In genomic region chr15:66801266-66801665, GRCh38 we compare ENCODE assay signal across 26 cellular contexts.
A peak's percentile ranks its signal among the peaks of the same experiment; 100 is the strongest.
DNase-seq lines count a peak whose midpoint lies in the region; TF ChIP-seq lines count a peak whose summit lies in the region.
"Had no signal": no experiment of that assay in that cellular context is flagged by ENCODE, and none has a peak within 500 bp of the region (broad histone marks: within the 10 kb centered on the region; RNA-seq: fewer than 3 reads in every experiment).

No MANE protein-coding gene starts in this region.

- no peaks in the 10 kb centered on the region for H3K27me3 ChIP-seq in PC-9 (ENCODE audit: insufficient read depth, low read depth)
- H3K27me3 ChIP-seq in breast epithelium: no peaks in the 10 kb centered on the region
- H3K27me3 ChIP-seq: upper lobe of left lung had no signal

- no peaks in the 10 kb centered on the region for H3K9me3 ChIP-seq in PC-9 (ENCODE audit: insufficient read depth, low read depth)
- H3K9me3 ChIP-seq in breast epithelium: no peaks in the 10 kb centered on the region
- H3K9me3 ChIP-seq: psoas muscle, upper lobe of left lung had no signal

- H3F3A ChIP-seq in PC-9 (ENCODE audit: insufficient read depth, low read depth): peaks cover 26% of the 10 kb centered on the region; the same call in 1 of the 2 replicates

- H3K4me3 Mint-ChIP-seq in nephron (no peak overlapping the region), type B pancreatic cell (no peak overlapping the region)
- H3K4me3 Mint-ChIP-seq: activated CD8-positive, alpha-beta T cell treated with anti-CD3 and anti-CD28 coated beads for 36 hours; activated naive CD4-positive, alpha-beta T cell treated with anti-CD3 and anti-CD28 coated beads, Interleukin-2, amount 10 ng/mL, durations not matched to agents 7 days and 5 days; memory B cell; stimulated activated effector memory CD8-positive, alpha-beta T cell treated with anti-CD3 and anti-CD28 coated beads, Interleukin-12 subunit alpha, Interleukin-12 subunit beta, amount 100 ng/mL, for 72 hours had no signal

- no peaks in the 10 kb centered on the region for H3K79me2 ChIP-seq in PC-9 (ENCODE audit: low read depth)

- H4K20me1 ChIP-seq in PC-9 (ENCODE audit: insufficient read depth): no peaks in the 10 kb centered on the region

- H3K4me1 ChIP-seq in PC-9 (replicated peaks; ENCODE audit: insufficient read depth): peaks cover 63% of the 10 kb centered on the region
- peaks cover 7 to 11% of the 10 kb centered on the region in 2 donors for H3K4me1 ChIP-seq in breast epithelium

- TF ChIP-seq CTCF in PC-9 (conservative IDR thresholded peaks at IDR 0.05) (no peak), breast epithelium (IDR thresholded peaks at IDR 0.05) (no peak), nephron (IDR thresholded peaks at IDR 0.05; ENCODE audit: unreplicated experiment in 3 of 3) (no peak), type B pancreatic cell (conservative IDR thresholded peaks at IDR 0.05) (no peak)

- H3K9me2 ChIP-seq in PC-9 (ENCODE audit: insufficient read depth): no peaks in the 10 kb centered on the region

- peak overlapping the region; percentile 7 to 95 (median 91) for H3K27ac Mint-ChIP-seq in nephron
- peak overlapping the region; percentile 30 for H3K27ac Mint-ChIP-seq in type B pancreatic cell
- H3K27ac Mint-ChIP-seq: activated CD8-positive, alpha-beta T cell treated with anti-CD3 and anti-CD28 coated beads for 36 hours; activated naive CD4-positive, alpha-beta T cell treated with anti-CD3 and anti-CD28 coated beads, Interleukin-2, amount 10 ng/mL, durations not matched to agents 7 days and 5 days; memory B cell; stimulated activated effector memory CD8-positive, alpha-beta T cell treated with anti-CD3 and anti-CD28 coated beads, Interleukin-12 subunit alpha, Interleukin-12 subunit beta, amount 100 ng/mL, for 72 hours had no signal

- H3K4me1 Mint-ChIP-seq in nephron (peaks cover 25% of the 10 kb centered on the region), type B pancreatic cell (ENCODE audit: unreplicated experiment) (peaks cover 38% of the 10 kb centered on the region)
- H3K4me1 Mint-ChIP-seq: activated naive CD4-positive, alpha-beta T cell treated with anti-CD3 and anti-CD28 coated beads, Interleukin-2, amount 10 ng/mL, durations not matched to agents 7 days and 5 days; memory B cell; stimulated activated effector memory CD8-positive, alpha-beta T cell treated with anti-CD3 and anti-CD28 coated beads, Interleukin-12 subunit alpha, Interleukin-12 subunit beta, amount 100 ng/mL, for 72 hours had no signal

- H3K36me3 ChIP-seq in PC-9 (ENCODE audit: low read depth) (no peaks in the 10 kb centered on the region), breast epithelium (no peaks in the 10 kb centered on the region)
- H3K36me3 ChIP-seq: upper lobe of left lung had no signal

- CTCF ChIA-PET in PC-9 (lab: Charles Lee): no interaction called here

- H3K4me2 ChIP-seq in PC-9: peak overlapping the region; percentile 80; the same call in 1 of the 2 replicates

- no TSS peak for BruUV-seq in PC-9 (replicated peaks; lab: Mats Ljungman, UMichigan)

- TF ChIP-seq POLR2A in breast epithelium (IDR thresholded peaks at IDR 0.05): no peak

- DNase-seq in PC-9: no peak
- no peak for DNase-seq in breast epithelium (ENCODE audit: low spot score in 2 of 2)
- DNase-seq in type B pancreatic cell (ENCODE audit: extremely low spot score, unreplicated experiment): no peak
- no peak for DNase-seq in AML-193 (lab: John Stamatoyannopoulos, UW)
- DNase-seq in GM19238 (ENCODE audit: insufficient read length, low spot score): no peak
- no peak for DNase-seq in activated T-cell treated with anti-CD3 and anti-CD28 coated beads, Interleukin-2, amount 50 U/mL, for 1 hour
- DNase-seq: activated CD8-positive, alpha-beta T cell treated with anti-CD3 and anti-CD28 coated beads for 36 hours; activated naive CD4-positive, alpha-beta T cell treated with anti-CD3 and anti-CD28 coated beads, Interleukin-2, amount 10 ng/mL, durations not matched to agents 7 days and 5 days; COR-L47; effector CD4-positive, alpha-beta T cell; KBM-7; NCI-H1092 treated with DMSO at 0.1 percent for 48 hours; NCI-H187; NCI-H524 treated with DMSO at 0.1 percent for 48 hours; PC-3; psoas muscle; SHP77 treated with DMSO at 0.1 percent for 48 hours; stimulated activated CD4-positive, alpha-beta T cell treated with anti-CD3 and anti-CD28 coated beads, Interleukin-15, amount 100 ng/mL, for 24 hours; SW 1271; T-helper 9 cell had no signal

- H3K4me3 ChIP-seq in PC-9 (no peak overlapping the region), breast epithelium (no peak overlapping the region)
- H3K4me3 ChIP-seq: psoas muscle, upper lobe of left lung had no signal

- H3K9me3 Mint-ChIP-seq in nephron: no peaks in the 10 kb centered on the region
- H3K9me3 Mint-ChIP-seq in type B pancreatic cell: no peaks in the 10 kb centered on the region
- H3K9me3 Mint-ChIP-seq: activated CD8-positive, alpha-beta T cell treated with anti-CD3 and anti-CD28 coated beads for 36 hours; activated naive CD4-positive, alpha-beta T cell treated with anti-CD3 and anti-CD28 coated beads, Interleukin-2, amount 10 ng/mL, durations not matched to agents 7 days and 5 days; memory B cell; stimulated activated effector memory CD8-positive, alpha-beta T cell treated with anti-CD3 and anti-CD28 coated beads, Interleukin-12 subunit alpha, Interleukin-12 subunit beta, amount 100 ng/mL, for 72 hours had no signal

- H2AFZ ChIP-seq in PC-9: no peak overlapping the region

- POLR2A ChIA-PET in PC-9 (lab: Charles Lee; ENCODE audit: unreplicated experiment): no interaction called here

- peaks cover 4% of the 10 kb centered on the region for H3K27me3 Mint-ChIP-seq in nephron (ENCODE audit: low read depth)
- no peaks in the 10 kb centered on the region for H3K27me3 Mint-ChIP-seq in type B pancreatic cell

- intact Hi-C loops in PC-9 (cut with micrococcal nuclease; ENCODE audit: unreplicated experiment) (no loop called here), breast epithelium (cut with DNase I; ENCODE audit: low total_unique reads) (no loop called here)

- H3K36me3 Mint-ChIP-seq in nephron (ENCODE audit: low read depth) (no peaks in the 10 kb centered on the region), type B pancreatic cell (no peaks in the 10 kb centered on the region)
- H3K36me3 Mint-ChIP-seq: activated naive CD4-positive, alpha-beta T cell treated with anti-CD3 and anti-CD28 coated beads, Interleukin-2, amount 10 ng/mL, durations not matched to agents 7 days and 5 days; memory B cell; stimulated activated effector memory CD8-positive, alpha-beta T cell treated with anti-CD3 and anti-CD28 coated beads, Interleukin-12 subunit alpha, Interleukin-12 subunit beta, amount 100 ng/mL, for 72 hours had no signal

- H3K27ac ChIP-seq in PC-9 (0 out of 2 replicates have a peak overlapping the region, but pooled peaks have one; percentile 94), breast epithelium (peak overlapping the region; percentile 84 to 91)
- H3K27ac ChIP-seq: C4-2B, epithelial cell of prostate, psoas muscle had no signal
